Comparison of ENCODE assay signal across 15 cellular contexts in the genomic region with DNA sequence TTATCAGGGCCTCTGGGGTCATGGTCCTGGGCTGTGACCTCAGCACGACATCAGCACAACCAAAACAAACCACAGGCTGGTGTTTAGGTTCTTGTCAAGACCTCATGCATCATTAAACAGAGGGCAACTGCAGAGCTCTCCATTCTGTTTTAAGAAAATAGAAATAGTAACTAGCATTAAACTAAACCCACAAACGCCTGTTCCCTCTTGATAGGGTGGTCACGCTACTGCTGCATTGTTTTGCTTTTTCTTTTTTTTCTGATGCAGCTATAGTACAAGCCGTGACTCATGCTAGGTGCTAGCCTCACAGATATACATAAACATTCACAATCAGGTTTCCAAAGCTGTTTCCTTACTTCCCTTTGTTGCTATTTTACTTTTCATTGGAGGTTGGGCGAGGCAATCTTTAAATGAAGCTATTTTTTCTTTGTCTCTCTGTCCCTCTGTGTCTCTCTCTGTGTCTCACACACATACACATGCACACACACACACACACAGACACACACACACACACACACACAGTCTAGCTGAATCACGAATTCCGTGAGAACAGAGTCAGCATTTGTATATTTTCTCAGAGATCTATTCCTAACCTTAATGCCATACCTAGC.
DNase-seq lines count a peak whose midpoint lies in the region; ATAC-seq and TF ChIP-seq lines count a peak whose summit lies in the region.
"Had no signal": no experiment of that assay in that cellular context is flagged by ENCODE, and none has a peak within 500 bp of the region (broad histone marks: within the 10 kb centered on the region; RNA-seq: fewer than 3 reads in every experiment).

No MANE protein-coding gene starts in this region.

- H3K27me3 ChIP-seq in SJCRH30, result no peaks in the 10 kb centered on the region
- H3K27me3 ChIP-seq: heart right ventricle had no signal

- TF ChIP-seq CTCF in epithelial cell of proximal tubule (conservative IDR thresholded peaks at IDR 0.05; ENCODE audit: low read depth, low read length), result no peak
- no peak for TF ChIP-seq CTCF in nephron progenitor cell (IDR thresholded peaks at IDR 0.05)

- H3K4me3 ChIP-seq in SJCRH30 (no peak overlapping the region), epithelial cell of proximal tubule (ENCODE audit: low read depth, low read length) (no peak overlapping the region)
- H3K4me3 ChIP-seq: heart right ventricle had no signal

- H3K27me3 Mint-ChIP-seq in nephron progenitor cell (ENCODE audit: low read depth, poor library complexity), result no peaks in the 10 kb centered on the region
- no peaks in the 10 kb centered on the region for H3K27me3 Mint-ChIP-seq in activated naive CD4-positive, alpha-beta T cell treated with anti-CD3 and anti-CD28 coated beads, Interleukin-2, amount 10 ng/mL, durations not matched to agents 7 days and 5 days
- H3K27me3 Mint-ChIP-seq: B cell; dendritic cell treated with granulocyte-macrophage colony-stimulating factor and Interleukin-4, amounts not matched to agents 40 ng/mL and 50 ng/mL, for 4 days had no signal

- no peaks in the 10 kb centered on the region for H3K9me3 ChIP-seq in SJCRH30 (replicated peaks)

- H3K4me1 ChIP-seq in SJCRH30, result peaks cover 31% of the 10 kb centered on the region
- H3K4me1 ChIP-seq: heart right ventricle had no signal

- H3K9me3 Mint-ChIP-seq in nephron progenitor cell, result peaks cover 43% of the 10 kb centered on the region
- H3K9me3 Mint-ChIP-seq in activated naive CD4-positive, alpha-beta T cell treated with anti-CD3 and anti-CD28 coated beads, Interleukin-2, amount 10 ng/mL, durations not matched to agents 7 days and 5 days, result peaks cover 23% of the 10 kb centered on the region

- DNase-seq in EL (peak; percentile 45), SJCRH30 (peak; percentile 26 to 55), epithelial cell of proximal tubule (ENCODE audit: low read depth) (peak; percentile 15), nephron progenitor cell (no peak), middle frontal gyrus (ENCODE audit: extremely low spot score, low spot score) (no peak)
- DNase-seq in activated naive CD4-positive, alpha-beta T cell treated with anti-CD3 and anti-CD28 coated beads, Interleukin-2, amount 10 ng/mL, durations not matched to agents 7 days and 5 days, result no peak
- DNase-seq in activated T-cell treated with anti-CD3 and anti-CD28 coated beads, Interleukin-2, amount 50 U/mL, for 1 hour, result no peak
- DNase-seq: activated CD8-positive, alpha-beta T cell treated with anti-CD3 and anti-CD28 coated beads, Interleukin-2, amount 10 ng/mL, durations not matched to agents 7 days and 5 days; activated naive CD4-positive, alpha-beta T cell treated with Interleukin-2 at 50 U/mL for 16 hours; heart right ventricle; stimulated activated naive CD8-positive, alpha-beta T cell treated with anti-CD3 and anti-CD28 coated beads, Interleukin-15, amount 100 ng/mL, for 72 hours had no signal

- peak overlapping the region; percentile 57 for H3K27ac Mint-ChIP-seq in nephron progenitor cell
- no peak overlapping the region for H3K27ac Mint-ChIP-seq in activated naive CD4-positive, alpha-beta T cell treated with anti-CD3 and anti-CD28 coated beads, Interleukin-2, amount 10 ng/mL, durations not matched to agents 7 days and 5 days
- H3K27ac Mint-ChIP-seq: activated CD8-positive, alpha-beta T cell treated with anti-CD3 and anti-CD28 coated beads, Interleukin-2, amount 10 ng/mL, durations not matched to agents 7 days and 5 days; B cell; dendritic cell treated with granulocyte-macrophage colony-stimulating factor and Interleukin-4, amounts not matched to agents 40 ng/mL and 50 ng/mL, for 4 days; progenitor cell of endocrine pancreas; stimulated activated naive CD8-positive, alpha-beta T cell treated with anti-CD3 and anti-CD28 coated beads, Interleukin-15, amount 100 ng/mL, for 72 hours had no signal

- peak overlapping the region; percentile 2 for H3K4me3 Mint-ChIP-seq in nephron progenitor cell
- no peak overlapping the region for H3K4me3 Mint-ChIP-seq in activated naive CD4-positive, alpha-beta T cell treated with anti-CD3 and anti-CD28 coated beads, Interleukin-2, amount 10 ng/mL, durations not matched to agents 7 days and 5 days
- H3K4me3 Mint-ChIP-seq: activated CD8-positive, alpha-beta T cell treated with anti-CD3 and anti-CD28 coated beads, Interleukin-2, amount 10 ng/mL, durations not matched to agents 7 days and 5 days; B cell; dendritic cell treated with granulocyte-macrophage colony-stimulating factor and Interleukin-4, amounts not matched to agents 40 ng/mL and 50 ng/mL, for 4 days; stimulated activated naive CD8-positive, alpha-beta T cell treated with anti-CD3 and anti-CD28 coated beads, Interleukin-15, amount 100 ng/mL, for 72 hours had no signal

- peaks cover 41% of the 10 kb centered on the region for H3K4me1 Mint-ChIP-seq in nephron progenitor cell
- H3K4me1 Mint-ChIP-seq in activated naive CD4-positive, alpha-beta T cell treated with anti-CD3 and anti-CD28 coated beads, Interleukin-2, amount 10 ng/mL, durations not matched to agents 7 days and 5 days, result no peaks in the 10 kb centered on the region
- H3K4me1 Mint-ChIP-seq: B cell; stimulated activated naive CD8-positive, alpha-beta T cell treated with anti-CD3 and anti-CD28 coated beads, Interleukin-15, amount 100 ng/mL, for 72 hours had no signal

- peak overlapping the region; percentile 64 for H3K27ac ChIP-seq in SJCRH30
- H3K27ac ChIP-seq: heart right ventricle had no signal

- CTCF ChIA-PET in activated naive CD4-positive, alpha-beta T cell treated with anti-CD3 and anti-CD28 coated beads, Interleukin-2, amount 10 ng/mL, durations not matched to agents 7 days and 5 days (lab: Charles Lee), result no interaction called here

- no peaks in the 10 kb centered on the region for H3K36me3 ChIP-seq in SJCRH30
- H3K36me3 ChIP-seq: heart right ventricle had no signal

- no peak for ATAC-seq in GM18907 (IDR thresholded peaks at IDR 0.05; ENCODE audit: unreplicated experiment)
- ATAC-seq: activated CD8-positive, alpha-beta T cell treated with anti-CD3 and anti-CD28 coated beads, Interleukin-2, amount 10 ng/mL, durations not matched to agents 7 days and 5 days; stimulated activated naive CD8-positive, alpha-beta T cell treated with anti-CD3 and anti-CD28 coated beads, Interleukin-15, amount 100 ng/mL, for 72 hours had no signal

- peaks cover 32% of the 10 kb centered on the region for H3K36me3 Mint-ChIP-seq in nephron progenitor cell (ENCODE audit: low read depth)
- H3K36me3 Mint-ChIP-seq in activated naive CD4-positive, alpha-beta T cell treated with anti-CD3 and anti-CD28 coated beads, Interleukin-2, amount 10 ng/mL, durations not matched to agents 7 days and 5 days, result no peaks in the 10 kb centered on the region

Comparison
In these comparisons a context has a peak if more than half of its experiments do, and no peak if none do; other contexts are left out.
1. DNase-seq: peak in EL (single experiment), SJCRH30 (2 of 2) and epithelial cell of proximal tubule (single experiment); none in nephron progenitor cell (single experiment), middle frontal gyrus (single experiment), activated naive CD4-positive, alpha-beta T cell treated with anti-CD3 and anti-CD28 coated beads, Interleukin-2, amount 10 ng/mL, durations not matched to agents 7 days and 5 days (single experiment) and activated T-cell treated with anti-CD3 and anti-CD28 coated beads, Interleukin-2, amount 50 U/mL, for 1 hour (single experiment).